ENCODE assay signal across 19 cellular contexts in genomic region chr4:119730644-119730995, GRCh38.
DNase-seq lines count a peak whose midpoint lies in the region; ATAC-seq and TF ChIP-seq lines count a peak whose summit lies in the region.
"Had no signal": no experiment of that assay in that cellular context is flagged by ENCODE, and none has a peak within 500 bp of the region (broad histone marks: within the 10 kb centered on the region; RNA-seq: fewer than 3 reads in every experiment).

No MANE protein-coding gene starts in this region.

- TF ChIP-seq CTCF in GM23338 (conservative IDR thresholded peaks at IDR 0.05; ENCODE audit: low read depth in 2 of 2) (no peak), ascending aorta (IDR thresholded peaks at IDR 0.05) (no peak), smooth muscle cell (IDR thresholded peaks at IDR 0.05; ENCODE audit: borderline replicate concordance, insufficient read depth, poor library complexity, severe bottlenecking) (no peak)

- H3K4me1 ChIP-seq in GM23338 (ENCODE audit: insufficient read depth), result peaks cover 13% of the 10 kb centered on the region
- H3K4me1 ChIP-seq in ascending aorta, result peaks cover 11 to 70% of the 10 kb centered on the region in 2 donors
- H3K4me1 ChIP-seq in smooth muscle cell (ENCODE audit: low read depth), result peaks cover 13% of the 10 kb centered on the region
- H3K4me1 ChIP-seq in HAP-1, result no peaks in the 10 kb centered on the region; the same call in 1 of the 2 replicates

- H3K9ac ChIP-seq in smooth muscle cell (ENCODE audit: low read depth), result no peak overlapping the region

- H3K4me2 ChIP-seq in GM23338, result no peak overlapping the region
- H3K4me2 ChIP-seq in smooth muscle cell, result peak overlapping the region; percentile 59

- no peaks in the 10 kb centered on the region for H3K27me3 Mint-ChIP-seq in GM23338 (ENCODE audit: insufficient read depth, low read depth, poor library complexity)
- H3K27me3 Mint-ChIP-seq: activated naive CD8-positive, alpha-beta T cell treated with anti-CD3 and anti-CD28 coated beads, Interleukin-2, amount 50 U/mL, for 24 hours had no signal

- no peaks in the 10 kb centered on the region for H3K79me2 ChIP-seq in GM23338 (replicated peaks; ENCODE audit: insufficient read depth)
- H3K79me2 ChIP-seq in smooth muscle cell (ENCODE audit: low read depth), result no peaks in the 10 kb centered on the region

- in situ Hi-C loops in HAP-1 (cut with MboI; ENCODE audit: low sequenced_read_pairs), result no loop called here

- H3F3A ChIP-seq in GM23338 (replicated peaks; ENCODE audit: low read depth) (no peaks in the 10 kb centered on the region), smooth muscle cell (ENCODE audit: low read depth) (peaks cover 4% of the 10 kb centered on the region)

- peaks cover 5% of the 10 kb centered on the region; the same call in 1 of the 2 replicates for H3K9me2 ChIP-seq in GM23338 (ENCODE audit: insufficient read depth)

- H3K27ac Mint-ChIP-seq in GM23338, result no peak overlapping the region; the same call in 1 of the 2 replicates
- H3K27ac Mint-ChIP-seq: activated CD4-positive, alpha-beta memory T cell treated with anti-CD3 and anti-CD28 coated beads, Interleukin-2, amount 10 ng/mL, durations not matched to agents 7 days and 5 days; activated naive CD8-positive, alpha-beta T cell treated with anti-CD3 and anti-CD28 coated beads, Interleukin-2, amount 50 U/mL, for 24 hours; natural killer cell had no signal

- H2AFZ ChIP-seq in GM23338, result peak overlapping the region; percentile 33; the same call in 1 of the 2 replicates
- H2AFZ ChIP-seq in smooth muscle cell (ENCODE audit: low read depth), result no peak overlapping the region

- H3K4me1 Mint-ChIP-seq in GM23338, result peaks cover 23% of the 10 kb centered on the region; the same call in 2 of the 3 replicates
- H3K4me1 Mint-ChIP-seq: activated CD4-positive, alpha-beta memory T cell treated with anti-CD3 and anti-CD28 coated beads, Interleukin-2, amount 10 ng/mL, durations not matched to agents 7 days and 5 days; activated naive CD8-positive, alpha-beta T cell treated with anti-CD3 and anti-CD28 coated beads, Interleukin-2, amount 50 U/mL, for 24 hours; natural killer cell had no signal

- no peaks in the 10 kb centered on the region for H3K27me3 ChIP-seq in GM23338 (ENCODE audit: insufficient read depth)
- no peaks in the 10 kb centered on the region for H3K27me3 ChIP-seq in ascending aorta
- no peaks in the 10 kb centered on the region for H3K27me3 ChIP-seq in smooth muscle cell (ENCODE audit: low read depth)
- H3K27me3 ChIP-seq in HAP-1 (ENCODE audit: low read depth), result no peaks in the 10 kb centered on the region
- H3K27me3 ChIP-seq: MG63 had no signal

- intact Hi-C loops in ascending aorta (cut with DNase I), result no loop called here

- H4K20me1 ChIP-seq in GM23338 (replicated peaks; ENCODE audit: insufficient read depth) (no peaks in the 10 kb centered on the region), smooth muscle cell (ENCODE audit: low read depth) (no peaks in the 10 kb centered on the region)

- H3K27ac ChIP-seq in GM23338 (ENCODE audit: low read depth) (no peak overlapping the region), ascending aorta (peak overlapping the region; percentile 89 to 90), smooth muscle cell (ENCODE audit: low read depth) (peak overlapping the region; percentile 72)
- H3K27ac ChIP-seq: C4-2B had no signal

- no peak for ATAC-seq in GM23338
- ATAC-seq: activated naive CD8-positive, alpha-beta T cell treated with anti-CD3 and anti-CD28 coated beads, Interleukin-2, amount 50 U/mL, for 24 hours; natural killer cell had no signal

- 0 out of 3 replicates have a peak, but pooled peaks cover 3% of the 10 kb centered on the region for H3K9me3 Mint-ChIP-seq in GM23338
- H3K9me3 Mint-ChIP-seq: activated CD4-positive, alpha-beta memory T cell treated with anti-CD3 and anti-CD28 coated beads, Interleukin-2, amount 10 ng/mL, durations not matched to agents 7 days and 5 days; activated naive CD8-positive, alpha-beta T cell treated with anti-CD3 and anti-CD28 coated beads, Interleukin-2, amount 50 U/mL, for 24 hours had no signal

- DNase-seq in GM23338 (ENCODE audit: low spot score) (peak; percentile 10), ascending aorta (ENCODE audit: low spot score in 2 of 2) (no peak), left kidney (ENCODE audit: low read depth, low spot score) (peak; percentile 79), smooth muscle cell (lab: John Stamatoyannopoulos, UW; ENCODE audit: unreplicated experiment) (no peak), SW480 (ENCODE audit: low spot score) (no peak), HAP-1 (ENCODE audit: low spot score in 2 of 2) (no peak), NCI-H2081 treated with DMSO at 0.1 percent for 48 hours (lab: John Stamatoyannopoulos, UW) (no peak), DMS53 (lab: John Stamatoyannopoulos, UW) (no peak)
- DNase-seq: activated CD4-positive, alpha-beta memory T cell treated with anti-CD3 and anti-CD28 coated beads, Interleukin-2, amount 10 ng/mL, durations not matched to agents 7 days and 5 days; activated naive CD8-positive, alpha-beta T cell treated with anti-CD3 and anti-CD28 coated beads, Interleukin-2, amount 50 U/mL, for 24 hours; DMS79 treated with DMSO at 0.1 percent for 48 hours; natural killer cell; NCI-H187 treated with DMSO at 0.1 percent for 48 hours; NCI-H524; retina; stimulated activated CD4-positive, alpha-beta T cell treated with anti-CD3 and anti-CD28 coated beads, Interleukin-2, amount 100 ng/mL, for 24 hours; substantia nigra had no signal

- no peak overlapping the region for H3K4me3 ChIP-seq in GM23338
- H3K4me3 ChIP-seq in ascending aorta, result peak overlapping the region in 1 of 2 donors; percentile 1
- H3K4me3 ChIP-seq in smooth muscle cell, result no peak overlapping the region
- no peak overlapping the region for H3K4me3 ChIP-seq in HAP-1
- H3K4me3 ChIP-seq: MG63 had no signal

- no peaks in the 10 kb centered on the region for H3K36me3 ChIP-seq in GM23338 (ENCODE audit: insufficient read depth)
- H3K36me3 ChIP-seq in ascending aorta, result no peaks in the 10 kb centered on the region
- no peaks in the 10 kb centered on the region for H3K36me3 ChIP-seq in smooth muscle cell (ENCODE audit: low read depth)
- H3K36me3 ChIP-seq in HAP-1 (replicated peaks), result no peaks in the 10 kb centered on the region
- H3K36me3 ChIP-seq: MG63 had no signal

- 45% methylated on average over 1 of the region's 1 CpG for WGBS in smooth muscle cell (ENCODE audit: low lambda C conversion rate)

- H3K36me3 Mint-ChIP-seq in GM23338 (ENCODE audit: low read depth), result no peaks in the 10 kb centered on the region
- H3K36me3 Mint-ChIP-seq: natural killer cell had no signal

- H3K9me3 ChIP-seq in ascending aorta (no peaks in the 10 kb centered on the region), smooth muscle cell (replicated peaks; ENCODE audit: low read depth) (no peaks in the 10 kb centered on the region), HAP-1 (no peaks in the 10 kb centered on the region)

- no peak overlapping the region for H3K4me3 Mint-ChIP-seq in GM23338
- H3K4me3 Mint-ChIP-seq: activated CD4-positive, alpha-beta memory T cell treated with anti-CD3 and anti-CD28 coated beads, Interleukin-2, amount 10 ng/mL, durations not matched to agents 7 days and 5 days; activated naive CD8-positive, alpha-beta T cell treated with anti-CD3 and anti-CD28 coated beads, Interleukin-2, amount 50 U/mL, for 24 hours; natural killer cell had no signal

TF ChIP-seq in GM23338, 12 proteins besides CTCF, POLR2A, EP300 and RAD21 (continues in another document):
- TF ChIP-seq JUNB (IDR thresholded peaks at IDR 0.05; ENCODE audit: unreplicated experiment) (no peak), POLR2AphosphoS5 (IDR thresholded peaks at IDR 0.05; ENCODE audit: low read depth) (no peak), EZH2phosphoT487 (IDR thresholded peaks at IDR 0.05; ENCODE audit: unreplicated experiment) (no peak), STAT1 (IDR thresholded peaks at IDR 0.05; ENCODE audit: unreplicated experiment) (no peak), ETS1 (IDR thresholded peaks at IDR 0.05) (no peak)

Comparison
In these comparisons a context has a peak if more than half of its experiments do, and no peak if none do; other contexts are left out.
1. DNase-seq: peak in GM23338 (single experiment) and left kidney (single experiment); none in ascending aorta (0 of 2), smooth muscle cell (single experiment), SW480 (single experiment), HAP-1 (0 of 2), NCI-H2081 treated with DMSO at 0.1 percent for 48 hours (single experiment) and DMS53 (single experiment).